Comparison of ENCODE assay signal across 12 cellular contexts in the genomic region with DNA sequence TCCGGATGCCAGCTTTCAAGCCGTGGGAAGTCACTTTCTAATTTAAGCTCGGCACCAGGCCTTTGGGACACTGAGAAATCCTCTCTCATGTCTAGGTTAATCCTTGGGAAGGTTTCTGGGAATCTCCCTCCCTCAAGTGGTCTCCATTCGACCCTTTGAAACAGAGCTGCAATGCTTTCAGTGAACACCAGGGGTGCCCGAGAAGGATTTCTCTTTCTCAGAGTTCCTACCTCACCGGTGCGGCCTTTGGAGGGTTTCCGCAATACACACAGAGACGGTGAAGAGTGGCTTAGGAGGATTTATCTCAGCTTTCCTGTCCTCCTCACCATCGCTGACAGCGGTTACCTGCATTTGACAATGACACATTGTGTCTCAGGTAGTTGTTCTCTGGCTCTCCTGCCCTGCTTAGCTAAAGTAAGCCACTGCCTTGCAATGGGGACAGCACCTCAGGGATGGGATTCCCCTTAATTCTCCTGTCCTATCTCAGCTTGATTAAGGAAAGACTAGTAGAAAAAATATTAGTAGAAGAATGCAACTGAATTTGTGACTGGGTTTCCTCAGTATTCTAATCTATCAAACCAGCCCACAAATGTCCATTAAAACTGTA.
A peak's percentile ranks its signal among the peaks of the same experiment; 100 is the strongest.
DNase-seq lines count a peak whose midpoint lies in the region; ATAC-seq and TF ChIP-seq lines count a peak whose summit lies in the region.
"Had no signal": no experiment of that assay in that cellular context is flagged by ENCODE, and none has a peak within 500 bp of the region (broad histone marks: within the 10 kb centered on the region; RNA-seq: fewer than 3 reads in every experiment).

No MANE protein-coding gene starts in this region.

- H3K79me2 ChIP-seq in mesendoderm (ENCODE audit: control insufficient read depth, insufficient read depth, low read length): no peaks in the 10 kb centered on the region

- H3K27ac ChIP-seq in mesendoderm (ENCODE audit: low read depth, low read length) (no peak overlapping the region), dorsolateral prefrontal cortex (no peak overlapping the region)

- H3K27me3 ChIP-seq in mesendoderm (ENCODE audit: insufficient read depth, low read length, poor library complexity) (no peaks in the 10 kb centered on the region), dorsolateral prefrontal cortex (no peaks in the 10 kb centered on the region)
- H3K27me3 ChIP-seq: MG63 had no signal

- no peak overlapping the region for H3K9ac ChIP-seq in mesendoderm (ENCODE audit: low read length)

- H3K4me3 ChIP-seq in GM12875 (ENCODE audit: low read depth, low read length) (no peak overlapping the region), mesendoderm (ENCODE audit: low read length) (no peak overlapping the region), dorsolateral prefrontal cortex (no peak overlapping the region)
- H3K4me3 ChIP-seq: MG63 had no signal

- in situ Hi-C loops in SK-MEL-5 (cut with HindIII; ENCODE audit: low pct_unique_long_range_greater_than_20kb, low sequenced_read_pairs): no loop called here

- no CpG with 5 or more reads among the region's 11 CpGs for WGBS in mesendoderm (ENCODE audit: extremely low coverage, insufficient coverage, low lambda C conversion rate)

- no peak overlapping the region for H2AK5ac ChIP-seq in mesendoderm (ENCODE audit: low read length)

- peak; percentile 62; the same call in 1 of the 2 replicates for TF ChIP-seq CTCF in GM12875 (IDR thresholded peaks at IDR 0.05; ENCODE audit: borderline replicate concordance, insufficient read depth, low read depth, low read length)
- peak in 3 of 56 donors; percentile 9 to 18 (median 16) for TF ChIP-seq CTCF in dorsolateral prefrontal cortex (IDR thresholded peaks at IDR 0.05 in 54 of 56, conservative IDR thresholded peaks at IDR 0.05 in 2 of 56; ENCODE audit: low read depth in 1 of 56, partially characterized antibody in 56 of 56)

- no peak overlapping the region for H3K4ac ChIP-seq in mesendoderm (ENCODE audit: low read depth, low read length)

- H3K23ac ChIP-seq in mesendoderm (ENCODE audit: low read length): no peak overlapping the region

- H3K18ac ChIP-seq in mesendoderm (ENCODE audit: low read length): no peak overlapping the region

- no peak overlapping the region for H3K56ac ChIP-seq in mesendoderm (ENCODE audit: low read length)

- H3K4me1 ChIP-seq in mesendoderm (ENCODE audit: control insufficient read depth, low read depth, low read length): no peaks in the 10 kb centered on the region

- H3K4me2 ChIP-seq in mesendoderm (ENCODE audit: low read length): no peak overlapping the region

- no peak overlapping the region for H2BK15ac ChIP-seq in mesendoderm (replicated peaks; ENCODE audit: low read depth)

- peak; percentile 37 for DNase-seq in SK-MEL-5 (ENCODE audit: low read depth, low spot score)
- peak; percentile 86 for DNase-seq in mesendoderm
- DNase-seq in NCI-H345 treated with DMSO at 0.1 percent for 48 hours (lab: John Stamatoyannopoulos, UW; ENCODE audit: unreplicated experiment): no peak
- no peak for DNase-seq in stimulated activated CD4-positive, alpha-beta T cell treated with anti-CD3 and anti-CD28 coated beads, Interleukin-4, amount 100 ng/mL, for 24 hours
- DNase-seq in dorsolateral prefrontal cortex: no peak
- DNase-seq: activated naive CD8-positive, alpha-beta T cell treated with anti-CD3 and anti-CD28 coated beads, Interleukin-2, amount 10 ng/mL, durations not matched to agents 7 days and 5 days; HCEC 1CT; MG63; stimulated activated CD4-positive, alpha-beta T cell treated with anti-CD3 and anti-CD28 coated beads, Interleukin-4, amount 100 ng/mL, for 4 hours had no signal

- no peaks in the 10 kb centered on the region for H3K36me3 ChIP-seq in mesendoderm (ENCODE audit: control insufficient read depth, insufficient read depth, low read length)
- H3K36me3 ChIP-seq: MG63 had no signal

- ATAC-seq in HG02852 (IDR thresholded peaks at IDR 0.05; ENCODE audit: unreplicated experiment) (peak; percentile 52), GM18498 (IDR thresholded peaks at IDR 0.05; ENCODE audit: unreplicated experiment) (no peak)

- no peak overlapping the region for H4K8ac ChIP-seq in mesendoderm (ENCODE audit: low read depth, low read length)

- intact Hi-C loops in dorsolateral prefrontal cortex (cut with DNase I): no loop called here

- no peaks in the 10 kb centered on the region for H3K79me1 ChIP-seq in mesendoderm (ENCODE audit: low read length)

- H2BK120ac ChIP-seq in mesendoderm (ENCODE audit: low read depth, low read length): no peak overlapping the region

- no peak overlapping the region for H4K5ac ChIP-seq in mesendoderm (ENCODE audit: low read length)

- no peak overlapping the region for H2BK5ac ChIP-seq in mesendoderm (ENCODE audit: low read length)

Comparison
In these comparisons a context has a peak if more than half of its experiments do, and no peak if none do; other contexts are left out.
1. DNase-seq: peak in SK-MEL-5 (single experiment) and mesendoderm (single experiment); none in NCI-H345 treated with DMSO at 0.1 percent for 48 hours (single experiment), stimulated activated CD4-positive, alpha-beta T cell treated with anti-CD3 and anti-CD28 coated beads, Interleukin-4, amount 100 ng/mL, for 24 hours (single experiment) and dorsolateral prefrontal cortex (0 of 10).